In the genomic region with DNA sequence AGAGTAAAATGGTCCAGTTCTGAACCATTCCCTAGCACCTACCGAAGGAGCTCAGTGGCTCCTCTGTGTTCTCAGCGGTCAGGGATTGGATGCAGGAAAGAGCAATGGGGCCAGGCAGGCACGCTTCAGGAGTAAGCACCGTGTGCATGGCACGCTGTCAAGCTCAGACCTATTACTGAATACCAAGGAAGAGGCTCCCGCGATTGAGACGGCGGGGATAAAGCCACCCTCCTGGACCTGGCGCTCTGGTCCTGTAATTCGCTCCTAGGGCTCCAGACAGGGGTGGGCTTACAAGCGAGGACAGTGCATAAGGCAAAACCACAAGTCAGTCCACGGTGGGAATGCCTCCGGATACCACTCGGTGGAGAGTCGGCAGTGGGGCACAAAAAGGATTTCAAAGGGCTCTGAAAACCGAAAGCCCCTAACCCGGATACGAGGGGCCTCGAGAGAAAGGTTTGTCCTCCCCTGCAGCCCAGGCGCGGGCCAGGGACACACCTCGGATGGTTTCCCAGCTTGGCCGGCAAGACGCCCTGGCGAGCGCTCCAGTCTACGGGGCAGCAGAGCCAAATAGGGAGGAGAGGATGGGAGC, we compare ENCODE assay signal across 8 cellular contexts. TPM values are rescaled to one million over a fixed set of nuclear protein-coding genes. Genes with fewer than 3 reads are reported as not detected.
DNase-seq lines count a peak whose midpoint lies in the region; ATAC-seq and TF ChIP-seq lines count a peak whose summit lies in the region.

No MANE protein-coding gene starts in this region.

- peaks cover 7% of the 10 kb centered on the region; the same call in 1 of the 2 replicates for H4K20me1 ChIP-seq in SU-DHL-6 (ENCODE audit: low read depth, low read length)

- no peak for TF ChIP-seq POLR2A in right lobe of liver (IDR thresholded peaks at IDR 0.05)
- TF ChIP-seq POLR2A in suprapubic skin (IDR thresholded peaks at IDR 0.05), result no peak

- in situ Hi-C loops in G401 (cut with HindIII; ENCODE audit: low sequenced_read_pairs), result no loop called here

- H2AFZ ChIP-seq in SU-DHL-6 (ENCODE audit: low read depth, low read length, severe bottlenecking), result peak overlapping the region; percentile 94

- H3K9ac ChIP-seq in SU-DHL-6 (ENCODE audit: low read length) (peak overlapping the region; percentile 96), duodenal mucosa (ENCODE audit: low read depth in 1 of 2, low read length in 2 of 2) (peak overlapping the region; percentile 61 to 75)

- peak overlapping the region; percentile 62 for H3K4me2 ChIP-seq in SU-DHL-6 (ENCODE audit: low read depth, low read length, poor library complexity, severe bottlenecking)

- no peaks in the 10 kb centered on the region for H3K9me3 ChIP-seq in SU-DHL-6 (ENCODE audit: insufficient read depth, low read length)
- no peaks in the 10 kb centered on the region for H3K9me3 ChIP-seq in duodenal mucosa (ENCODE audit: control insufficient read depth in 1 of 2, low read length in 2 of 2)
- no peaks in the 10 kb centered on the region for H3K9me3 ChIP-seq in right lobe of liver
- no peaks in the 10 kb centered on the region for H3K9me3 ChIP-seq in suprapubic skin

- H3K27ac ChIP-seq in SU-DHL-6 (ENCODE audit: low read depth, low read length) (peak overlapping the region; percentile 60), duodenal mucosa (ENCODE audit: low read depth, low read length) (peak overlapping the region; percentile 81), right lobe of liver (no peak overlapping the region), suprapubic skin (peak overlapping the region; percentile 89)

- H3K36me3 ChIP-seq in SU-DHL-6 (ENCODE audit: low read length) (no peaks in the 10 kb centered on the region), duodenal mucosa (ENCODE audit: control insufficient read depth in 1 of 2, insufficient read depth in 2 of 2, low read length in 2 of 2) (no peaks in the 10 kb centered on the region), right lobe of liver (no peaks in the 10 kb centered on the region), suprapubic skin (no peaks in the 10 kb centered on the region)

- DNase-seq in G401 (ENCODE audit: low spot score), result peak; percentile 82
- peak in 1 of 3 donors; percentile 35 for DNase-seq in right lobe of liver
- DNase-seq in suprapubic skin (ENCODE audit: low spot score in 2 of 2), result peak; percentile 64 to 89
- no peak for DNase-seq in SW 1271 (lab: John Stamatoyannopoulos, UW)
- DNase-seq in epidermal melanocyte (ENCODE audit: insufficient read length, low spot score), result no peak

- H3F3A ChIP-seq in SU-DHL-6 (ENCODE audit: insufficient read depth), result no peaks in the 10 kb centered on the region

- 75% methylated on average over 11 of the region's 28 CpGs for WGBS in right lobe of liver (ENCODE audit: insufficient coverage, low coverage, low lambda C conversion rate, missing lambda C conversion rate)
- 26% methylated on average over 23 of the region's 28 CpGs for WGBS in suprapubic skin

- no peak for TF ChIP-seq CTCF in SU-DHL-6 (IDR thresholded peaks at IDR 0.05; ENCODE audit: insufficient read depth, low read length, poor library complexity, severe bottlenecking)
- TF ChIP-seq CTCF in right lobe of liver (IDR thresholded peaks at IDR 0.05), result no peak
- TF ChIP-seq CTCF in suprapubic skin (IDR thresholded peaks at IDR 0.05), result no peak

- H3K27me3 ChIP-seq in SU-DHL-6 (ENCODE audit: low read length) (no peaks in the 10 kb centered on the region), duodenal mucosa (ENCODE audit: control insufficient read depth in 1 of 2, insufficient read depth in 2 of 2, low read length in 2 of 2) (no peaks in the 10 kb centered on the region), right lobe of liver (peaks cover 0 to 5% of the 10 kb centered on the region in 2 donors), suprapubic skin (no peaks in the 10 kb centered on the region)

- intact Hi-C loops in right lobe of liver (cut with DNase I), result no loop called here

- H3K4me3 ChIP-seq in SU-DHL-6 (ENCODE audit: insufficient read depth, low read length, poor library complexity, severe bottlenecking) (peak overlapping the region; percentile 87), duodenal mucosa (ENCODE audit: low read depth in 1 of 2, low read length in 2 of 2) (peak overlapping the region; percentile 75 to 95), right lobe of liver (peak overlapping the region; percentile 38 to 55 (median 51)), suprapubic skin (peak overlapping the region; percentile 73)

- H3K4me1 ChIP-seq in duodenal mucosa (ENCODE audit: control insufficient read depth in 1 of 2, insufficient read depth in 2 of 2, low read length in 2 of 2) (peaks cover 10 to 23% of the 10 kb centered on the region in 2 donors), right lobe of liver (peaks cover 0 to 11% (median 0%) of the 10 kb centered on the region in 4 donors), suprapubic skin (peaks cover 47% of the 10 kb centered on the region)

- no peaks in the 10 kb centered on the region for H3K9me2 ChIP-seq in SU-DHL-6 (replicated peaks; ENCODE audit: insufficient read depth, low read length)

- H3K79me2 ChIP-seq in SU-DHL-6 (ENCODE audit: insufficient read depth, low read length), result peaks cover 58% of the 10 kb centered on the region

- TF ChIP-seq EP300 in suprapubic skin (IDR thresholded peaks at IDR 0.05), result no peak

- ATAC-seq in HG03460 (IDR thresholded peaks at IDR 0.05; ENCODE audit: unreplicated experiment) (peak; percentile 0), right lobe of liver (peak in 2 of 4 donors; percentile 3 to 7)

RNA-seq across cellular contexts. Expression of a gene that starts 1.0 kb away (rescaled TPM):
- total RNA-seq in G401 (2014; rRNA removed; shearing (Covaris generic)), result 4.0 and 9.6 TPM in 2 replicates
- total RNA-seq in right lobe of liver, result under 1 TPM; 0.24 to 0.75 (median 0.61) TPM
- 10 to 100 TPM; 17.4 to 71.9 (median 24.7) TPM for total RNA-seq in suprapubic skin

RNA-seq across cellular contexts. Expression of a gene that starts 34.9 kb away (rescaled TPM):
- 5.4 and 9.4 TPM in 2 replicates for total RNA-seq in G401 (2014; rRNA removed; shearing (Covaris generic))
- total RNA-seq in right lobe of liver, result 10 to 100 TPM in 2 of 6 experiments, 1 to 10 TPM in 4; 7.6 to 15.5 (median 9.0) TPM
- total RNA-seq in suprapubic skin, result 10 to 100 TPM; 10.6 to 20.9 (median 16.9) TPM

RNA-seq across cellular contexts. Expression of a gene that starts 55.8 kb away (rescaled TPM):
- total RNA-seq in G401 (2014; rRNA removed; shearing (Covaris generic)), result 9.8 and 19.5 TPM in 2 replicates
- total RNA-seq in right lobe of liver (10 to 100 TPM in 1 of 6 experiments, 1 to 10 TPM in 5; 5.1 to 14.6 (median 6.3) TPM), suprapubic skin (10 to 100 TPM in 1 of 4 donors, 1 to 10 TPM in 3; 8.7 to 16.4 (median 9.9) TPM)

Comparison
In these comparisons a context has a peak if more than half of its experiments do, and no peak if none do; other contexts are left out.
1. DNase-seq: peak in G401 (single experiment) and suprapubic skin (2 of 2); none in SW 1271 (0 of 2) and epidermal melanocyte (single experiment).
2. H3K27ac ChIP-seq: peak in SU-DHL-6 (single experiment), duodenal mucosa (single experiment) and suprapubic skin (single experiment); none in right lobe of liver (0 of 3).
3. Peak in every context shown above with its lines, with median percentiles within 50 percentile points of each other: H3K4me3 ChIP-seq.